In the genomic region with DNA sequence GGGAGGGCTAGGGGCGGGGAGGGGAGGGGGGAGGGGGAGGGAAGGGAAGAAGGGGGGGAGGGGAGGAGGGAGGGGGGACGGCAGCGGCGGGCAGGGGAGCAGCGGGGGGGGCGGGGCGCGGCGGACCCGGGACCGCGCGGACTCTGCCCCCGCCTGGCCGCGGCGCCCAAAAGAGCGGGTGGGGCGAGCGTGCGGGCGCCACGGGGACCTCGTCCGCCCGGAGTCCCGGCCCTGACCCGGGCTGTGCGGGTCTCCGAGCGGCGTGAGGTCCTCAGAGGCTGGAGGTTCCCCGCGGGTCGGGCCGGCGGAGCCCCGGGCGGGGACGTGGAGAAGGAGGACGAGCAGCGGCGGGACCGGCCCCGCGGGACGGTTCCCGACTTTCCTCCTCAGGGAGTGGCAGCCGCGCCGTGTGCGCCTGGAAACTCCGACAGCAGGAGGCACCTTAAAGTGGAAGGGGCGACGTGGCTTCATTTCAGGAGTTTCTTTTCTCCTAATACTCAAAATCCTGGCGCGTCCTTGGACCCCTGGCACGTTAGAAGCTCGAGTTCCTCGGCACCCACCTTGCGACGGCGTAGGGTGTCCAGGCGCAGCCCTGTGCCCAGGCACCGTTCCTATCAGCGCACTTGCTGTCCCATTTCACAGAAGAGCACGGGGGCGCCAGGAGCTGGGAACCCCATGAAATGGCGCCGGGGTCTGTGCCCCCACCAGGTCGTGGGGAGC, we compare ENCODE assay signal across 16 cellular contexts. TPM values are rescaled to one million over a fixed set of nuclear protein-coding genes. Genes with fewer than 3 reads are reported as not detected.
DNase-seq lines count a peak whose midpoint lies in the region; ATAC-seq, FAIRE-seq and TF ChIP-seq lines count a peak whose summit lies in the region.
"Had no signal": no experiment of that assay in that cellular context is flagged by ENCODE, and none has a peak within 500 bp of the region (broad histone marks: within the 10 kb centered on the region; RNA-seq: fewer than 3 reads in every experiment).

No MANE protein-coding gene starts in this region.

- no peak for FAIRE-seq in HTR-8/SVneo (lab: Jason Lieb, UNC)
- FAIRE-seq: G401.6, kidney had no signal

- H3K9me3 ChIP-seq in A673 (ENCODE audit: low read depth, low read length, poor library complexity, severe bottlenecking) (no peaks in the 10 kb centered on the region), H9 (ENCODE audit: control insufficient read depth, low read depth, low read length) (no peaks in the 10 kb centered on the region), neuronal stem cell (replicated peaks in 1 of 2; ENCODE audit: control insufficient read depth in 2 of 2, insufficient read depth in 1 of 2, low read depth in 1 of 2, low read length in 2 of 2) (peaks cover 2 to 13% of the 10 kb centered on the region in 2 donors)

- H2BK5ac ChIP-seq in H9 (ENCODE audit: insufficient read length, low read length) (no peak overlapping the region), neuronal stem cell (ENCODE audit: low read length) (no peak overlapping the region)

- H3K79me1 ChIP-seq in H9 (ENCODE audit: insufficient read depth, low read depth, low read length, poor library complexity, severe bottlenecking) (no peaks in the 10 kb centered on the region), neuronal stem cell (ENCODE audit: low read depth, low read length) (no peaks in the 10 kb centered on the region)

- H3K23me2 ChIP-seq in H9 (ENCODE audit: insufficient read length, low read depth, low read length, poor library complexity, severe bottlenecking), result peaks cover 9% of the 10 kb centered on the region

- H3K36me3 ChIP-seq in A673 (ENCODE audit: insufficient read depth, low read length, poor library complexity, severe bottlenecking) (no peaks in the 10 kb centered on the region), neuronal stem cell (replicated peaks in 1 of 2; ENCODE audit: control insufficient read depth in 2 of 2, insufficient read depth in 2 of 2, low read length in 2 of 2) (no peaks in the 10 kb centered on the region)
- H3K36me3 ChIP-seq: cardiac muscle cell had no signal

- H3K27me3 Mint-ChIP-seq in H9 (ENCODE audit: low read depth), result peaks cover 28% of the 10 kb centered on the region

- no peak overlapping the region for H4K91ac ChIP-seq in H9 (ENCODE audit: insufficient read length, low read depth, low read length)
- H4K91ac ChIP-seq in neuronal stem cell (ENCODE audit: low read depth, low read length, poor library complexity), result no peak overlapping the region

- no peak overlapping the region for H3K56ac ChIP-seq in H9 (ENCODE audit: insufficient read length, low read depth, low read length)

- H2AK5ac ChIP-seq in H9 (ENCODE audit: insufficient read length, low read length) (no peak overlapping the region), neuronal stem cell (ENCODE audit: low read depth, low read length) (peak overlapping the region; percentile 5)

- H3K4me1 ChIP-seq in A673 (ENCODE audit: insufficient read depth, low read length, poor library complexity, severe bottlenecking) (peaks cover 8% of the 10 kb centered on the region), H9 (ENCODE audit: insufficient read depth, low read length) (peaks cover 6% of the 10 kb centered on the region), neuronal stem cell (ENCODE audit: control insufficient read depth in 2 of 2, insufficient read depth in 1 of 2, low read depth in 1 of 2, low read length in 2 of 2) (peaks cover 14% of the 10 kb centered on the region in 2 donors)

- H3K9ac ChIP-seq in H9 (ENCODE audit: extremely low read depth, insufficient read length, low read length), result no peak overlapping the region
- H3K9ac ChIP-seq in neuronal stem cell (ENCODE audit: low read depth, low read length, poor library complexity), result no peak overlapping the region

- H3K79me2 ChIP-seq in H9 (ENCODE audit: insufficient read depth, low read length), result no peaks in the 10 kb centered on the region; the same call in 1 of the 2 replicates

- CTCF ChIA-PET in A673 (lab: Charles Lee), result no interaction called here

- H4K5ac ChIP-seq in H9 (ENCODE audit: insufficient read length, low read depth, low read length), result no peak overlapping the region

- H3K36me3 Mint-ChIP-seq in H9 (ENCODE audit: insufficient read depth in 1 of 3, low read depth in 3 of 3), result peaks cover 15 to 22% (median 17%) of the 10 kb centered on the region in 3 experiments

- TF ChIP-seq CTCF in A673 (conservative IDR thresholded peaks at IDR 0.05; ENCODE audit: low read depth, low read length) (no peak), H9 (conservative IDR thresholded peaks at IDR 0.05) (no peak)

- H3K4me3 ChIP-seq in A673 (ENCODE audit: low read depth, low read length, poor library complexity, severe bottlenecking) (no peak overlapping the region), neuronal stem cell (ENCODE audit: low read length in 2 of 2) (no peak overlapping the region)

- H2AFZ ChIP-seq in H9 (ENCODE audit: low read length) (no peak overlapping the region), neuronal stem cell (ENCODE audit: low read length) (no peak overlapping the region)

- no peak overlapping the region for H2BK20ac ChIP-seq in H9 (ENCODE audit: low read depth, low read length, poor library complexity, severe bottlenecking)

- H3K14ac ChIP-seq in H9 (ENCODE audit: insufficient read depth, low read length) (no peak overlapping the region), neuronal stem cell (ENCODE audit: low read length) (no peak overlapping the region)

- H4K20me1 ChIP-seq in H9 (ENCODE audit: control insufficient read depth, insufficient read depth, insufficient read length), result no peaks in the 10 kb centered on the region

- H2BK15ac ChIP-seq in H9 (ENCODE audit: low read depth, low read length) (no peak overlapping the region), neuronal stem cell (ENCODE audit: low read length) (no peak overlapping the region)

- H3T11ph ChIP-seq in H9 (ENCODE audit: low read length), result no peak overlapping the region

- H3K27me3 ChIP-seq in A673 (replicated peaks; ENCODE audit: insufficient read depth, low read depth, low read length, poor library complexity), result peaks cover 32% of the 10 kb centered on the region
- H3K27me3 ChIP-seq in H9 (ENCODE audit: insufficient read depth, low read length), result no peaks in the 10 kb centered on the region; the same call in 1 of the 2 replicates
- H3K27me3 ChIP-seq in neuronal stem cell (ENCODE audit: control insufficient read depth in 3 of 3, insufficient read depth in 3 of 3, low read depth in 1 of 3, low read length in 3 of 3), result peaks cover 16 to 80% (median 55%) of the 10 kb centered on the region in 3 experiments

- no peak for ATAC-seq in HG03432 (IDR thresholded peaks at IDR 0.05; ENCODE audit: unreplicated experiment)

- H3K4ac ChIP-seq in H9 (ENCODE audit: low read depth, low read length) (no peak overlapping the region), neuronal stem cell (ENCODE audit: low read length) (no peak overlapping the region)

- peaks cover 6% of the 10 kb centered on the region in 2 experiments; a peak in 4 of 5 replicates for H3K9me3 Mint-ChIP-seq in H9
- H3K9me3 Mint-ChIP-seq: nephron progenitor cell had no signal

- no CpG with 5 or more reads among the region's 71 CpGs for WGBS in H9 (ENCODE audit: extremely low coverage, insufficient read length, low lambda C conversion rate)
- WGBS in neuronal stem cell (ENCODE audit: extremely low coverage in 2 of 2, insufficient read length in 2 of 2, insufficient replicate concordance in 1 of 2), 2 donors, result no CpG with 5 or more reads among the region's 71 CpGs

- H2BK120ac ChIP-seq in H9 (ENCODE audit: low read depth, low read length, poor library complexity, severe bottlenecking) (no peak overlapping the region), neuronal stem cell (ENCODE audit: low read depth, low read length) (no peak overlapping the region)

- DNase-seq in A673 (ENCODE audit: low spot score), result peak; percentile 25
- peak; percentile 52 for DNase-seq in H9
- DNase-seq in caudate nucleus (lab: John Stamatoyannopoulos, UW), result peak in 9 of 61 donors; percentile 26 to 70 (median 51)
- DNase-seq in neuronal stem cell (ENCODE audit: low spot score), result no peak
- DNase-seq in GM03348 (ENCODE audit: low spot score), result no peak
- no peak for DNase-seq in HTR-8/SVneo (ENCODE audit: insufficient read length, low spot score)
- DNase-seq in NCI-H187 (lab: John Stamatoyannopoulos, UW), result no peak
- DNase-seq: activated CD4-positive, alpha-beta T cell treated with anti-CD3 and anti-CD28 coated beads for 36 hours; AML-193; kidney; NCI-H1092; nephron progenitor cell; stimulated activated CD8-positive, alpha-beta memory T cell treated with anti-CD3 and anti-CD28 coated beads, Interleukin-4, amount 100 ng/mL, for 48 hours had no signal

- BruUV-seq in A673 (replicated peaks; lab: Mats Ljungman, UMichigan), result no TSS peak

- H3K27ac Mint-ChIP-seq in H9, result no peak overlapping the region
- H3K27ac Mint-ChIP-seq: activated CD4-positive, alpha-beta T cell treated with anti-CD3 and anti-CD28 coated beads for 36 hours; nephron progenitor cell had no signal

- intact Hi-C loops in A673 (cut with micrococcal nuclease; ENCODE audit: unreplicated experiment), result no loop called here

- H3K4me1 Mint-ChIP-seq in H9, result peaks cover 49 to 53% of the 10 kb centered on the region in 2 experiments

- POLR2A ChIA-PET in A673 (lab: Charles Lee; ENCODE audit: low non-redundant PET), result no interaction called here

- peak overlapping the region in 1 of 2 experiments; percentile 34; a peak in 2 of 5 replicates for H3K4me3 Mint-ChIP-seq in H9
- H3K4me3 Mint-ChIP-seq: activated CD4-positive, alpha-beta T cell treated with anti-CD3 and anti-CD28 coated beads for 36 hours; nephron progenitor cell had no signal

- H3K23ac ChIP-seq in H9 (ENCODE audit: insufficient read length, low read depth, low read length) (no peak overlapping the region), neuronal stem cell (ENCODE audit: low read depth, low read length, poor library complexity) (no peak overlapping the region)

- H2BK12ac ChIP-seq in H9 (ENCODE audit: insufficient read length, low read depth, low read length), result no peak overlapping the region
- no peak overlapping the region for H2BK12ac ChIP-seq in neuronal stem cell (ENCODE audit: low read length)

- H4K8ac ChIP-seq in H9 (replicated peaks; ENCODE audit: insufficient read length, low read depth, low read length) (no peak overlapping the region), neuronal stem cell (ENCODE audit: low read depth, low read length) (no peak overlapping the region)

- H3K18ac ChIP-seq in H9 (ENCODE audit: insufficient read length, low read depth, low read length) (no peak overlapping the region), neuronal stem cell (ENCODE audit: low read length) (no peak overlapping the region)

- H3K27ac ChIP-seq in A673 (ENCODE audit: low read depth, low read length, poor library complexity, severe bottlenecking), result no peak overlapping the region
- no peak overlapping the region for H3K27ac ChIP-seq in H9 (ENCODE audit: insufficient read length, low read depth, low read length)
- H3K27ac ChIP-seq in caudate nucleus (ENCODE audit: low read depth, low read length), result peak overlapping the region; percentile 62
- no peak overlapping the region for H3K27ac ChIP-seq in neuronal stem cell (replicated peaks; ENCODE audit: low read length)
- H3K27ac ChIP-seq: cardiac muscle cell had no signal

- H3K4me2 ChIP-seq in H9 (ENCODE audit: insufficient read depth, insufficient read length, low read length) (no peak overlapping the region), neuronal stem cell (ENCODE audit: insufficient read depth, low read length, poor library complexity, severe bottlenecking) (no peak overlapping the region)

RNA-seq across cellular contexts. Expression of a gene that starts 0.5 kb away (rescaled TPM):
- 2.6 and 3.1 TPM in 2 replicates for total RNA-seq in A673 (2021)
- 143 and 152 TPM in 2 replicates for total RNA-seq in H9 (2021)
- polyA plus RNA-seq in neuronal stem cell (2013, experiment 1 of 2), result 0.77 TPM
- polyA plus RNA-seq in neuronal stem cell (2013, experiment 2 of 2), result 0.65 TPM
- polyA plus RNA-seq: cardiac muscle cell had no signal

RNA-seq across cellular contexts. Expression of a gene that starts 52.9 kb away (rescaled TPM):
- total RNA-seq in A673 (2021), result 44.1 and 47.8 TPM in 2 replicates
- 60.5 TPM in 2 replicates for total RNA-seq in H9 (2021)
- 40.2 TPM for polyA plus RNA-seq in neuronal stem cell (2013, experiment 1 of 2)
- polyA plus RNA-seq in neuronal stem cell (2013, experiment 2 of 2), result 41.0 TPM

Comparison
In these comparisons a context has a peak if more than half of its experiments do, and no peak if none do; other contexts are left out.
1. DNase-seq: peak in A673 (single experiment) and H9 (single experiment); none in neuronal stem cell (single experiment), GM03348 (single experiment), HTR-8/SVneo (single experiment) and NCI-H187 (0 of 2).
2. RNA of a gene that starts 0.5 kb away (total RNA-seq): 143 to 152 TPM in H9; 2.6 to 3.1 TPM in A673; every median in the first group is over 10 times any median in the second.